2 cellular contexts compared by ENCODE assay signal in the genomic region with DNA sequence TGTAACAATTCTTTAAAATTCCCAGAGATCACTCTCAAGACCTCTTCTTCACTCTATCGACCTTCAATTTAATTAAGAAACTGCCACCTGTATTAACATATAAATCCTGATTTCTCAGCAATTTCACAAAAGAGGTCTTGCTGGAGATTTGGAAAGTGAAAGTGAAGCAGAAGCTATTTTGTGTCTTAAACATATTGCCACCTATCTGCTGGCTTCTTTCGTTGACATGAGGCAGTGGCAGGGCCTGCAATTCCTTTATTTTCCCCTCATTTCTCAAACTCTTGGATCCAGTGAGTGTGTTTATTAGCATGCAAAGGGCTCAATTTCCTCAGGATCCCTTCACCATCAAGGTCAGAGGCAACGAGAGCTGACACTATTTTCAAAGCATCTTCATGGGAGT.
TF ChIP-seq lines count a peak whose summit lies in the region.

No MANE protein-coding gene starts in this region.

TF ChIP-seq in IMR-90, 13 proteins besides CTCF, POLR2A, EP300 and RAD21:
- TF ChIP-seq NFE2L2 (IDR thresholded peaks at IDR 0.05; ENCODE audit: low read depth, low read length) (no peak), SMC3 (IDR thresholded peaks at IDR 0.05; ENCODE audit: low read depth, low read length) (no peak), MAFK (IDR thresholded peaks at IDR 0.05; ENCODE audit: low read depth, low read length) (no peak), MXI1 (IDR thresholded peaks at IDR 0.05; ENCODE audit: borderline replicate concordance, low read depth, low read length) (no peak), CHD1 (IDR thresholded peaks at IDR 0.05; ENCODE audit: low read depth, low read length) (no peak), RFX5 (IDR thresholded peaks at IDR 0.05; ENCODE audit: low read depth, low read length) (no peak), BHLHE40 (IDR thresholded peaks at IDR 0.05; ENCODE audit: low read depth, low read length) (no peak), USF2 (IDR thresholded peaks at IDR 0.05; ENCODE audit: low read depth, low read length) (no peak), CEBPB (IDR thresholded peaks at IDR 0.05; ENCODE audit: low read depth, low read length) (no peak), MAZ (IDR thresholded peaks at IDR 0.05; ENCODE audit: borderline replicate concordance, low read depth, low read length) (no peak), RCOR1 (IDR thresholded peaks at IDR 0.05; ENCODE audit: insufficient replicate concordance, low read length) (no peak), FOS (IDR thresholded peaks at IDR 0.05; ENCODE audit: low read depth, low read length) (no peak)
- TF ChIP-seq, protein P1, sequence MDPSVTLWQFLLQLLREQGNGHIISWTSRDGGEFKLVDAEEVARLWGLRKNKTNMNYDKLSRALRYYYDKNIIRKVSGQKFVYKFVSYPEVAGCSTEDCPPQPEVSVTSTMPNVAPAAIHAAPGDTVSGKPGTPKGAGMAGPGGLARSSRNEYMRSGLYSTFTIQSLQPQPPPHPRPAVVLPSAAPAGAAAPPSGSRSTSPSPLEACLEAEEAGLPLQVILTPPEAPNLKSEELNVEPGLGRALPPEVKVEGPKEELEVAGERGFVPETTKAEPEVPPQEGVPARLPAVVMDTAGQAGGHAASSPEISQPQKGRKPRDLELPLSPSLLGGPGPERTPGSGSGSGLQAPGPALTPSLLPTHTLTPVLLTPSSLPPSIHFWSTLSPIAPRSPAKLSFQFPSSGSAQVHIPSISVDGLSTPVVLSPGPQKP (IDR thresholded peaks at IDR 0.05; ENCODE audit: borderline replicate concordance, low read depth, low read length), result no peak

TF ChIP-seq in SK-N-SH, 30 proteins besides CTCF, POLR2A, EP300 and RAD21:
- no peak for TF ChIP-seq SIN3A (IDR thresholded peaks at IDR 0.05; ENCODE audit: borderline replicate concordance, low read depth, low read length)
- no peak for TF ChIP-seq RCOR1 (IDR thresholded peaks at IDR 0.05; ENCODE audit: low read length)
- no peak for TF ChIP-seq GATA2 (CRISPR knock-in tag; IDR thresholded peaks at IDR 0.05)
- no peak for TF ChIP-seq RXRA (IDR thresholded peaks at IDR 0.05; ENCODE audit: borderline replicate concordance, low read depth)
- TF ChIP-seq JUND (IDR thresholded peaks at IDR 0.05), result no peak
- no peak for TF ChIP-seq TAF1 (IDR thresholded peaks at IDR 0.05; ENCODE audit: borderline replicate concordance, low read depth, low read length)
- no peak for TF ChIP-seq CHD2 (IDR thresholded peaks at IDR 0.05; ENCODE audit: low read length, partially characterized antibody)
- no peak for TF ChIP-seq YY1 (IDR thresholded peaks at IDR 0.05; ENCODE audit: low read depth)
- no peak for TF ChIP-seq REST (IDR thresholded peaks at IDR 0.05; ENCODE audit: low read depth, low read length)
- no peak for TF ChIP-seq MEF2A (IDR thresholded peaks at IDR 0.05; ENCODE audit: borderline replicate concordance, low read depth)
- no peak for TF ChIP-seq NFIC (IDR thresholded peaks at IDR 0.05; ENCODE audit: borderline replicate concordance)
